In genomic region chr2:236408090-236408489, GRCh38 we compare ENCODE assay signal across 23 cellular contexts.
"Had no signal": no experiment of that assay in that cellular context is flagged by ENCODE, and none has a peak within 500 bp of the region (broad histone marks: within the 10 kb centered on the region; RNA-seq: fewer than 3 reads in every experiment).

No MANE protein-coding gene starts in this region.

- H3K27ac ChIP-seq: coronary artery, dorsolateral prefrontal cortex, esophagus muscularis mucosa, foreskin keratinocyte, gastroesophageal sphincter, heart left ventricle, hepatocyte, left lung, lower lobe of right lung had no signal

- H3K27me3 ChIP-seq: dorsolateral prefrontal cortex, esophagus muscularis mucosa, foreskin keratinocyte, gastroesophageal sphincter, hepatocyte, left lung had no signal

- H3K4me2 ChIP-seq: hepatocyte had no signal

- H3K4me3 ChIP-seq: coronary artery, dorsolateral prefrontal cortex, esophagus muscularis mucosa, gastroesophageal sphincter, heart left ventricle, hepatocyte, left lung, lower lobe of right lung, mucosa of descending colon had no signal

- H3K79me2 ChIP-seq: hepatocyte had no signal

- ATAC-seq: foreskin keratinocyte, gastroesophageal sphincter, heart left ventricle, left cardiac atrium, left lung, left ventricle myocardium superior, lower lobe of right lung, mucosa of descending colon had no signal

- H3K9me3 ChIP-seq: esophagus muscularis mucosa, lower lobe of right lung, mucosa of descending colon had no signal

- H2AFZ ChIP-seq: hepatocyte had no signal

- DNase-seq: dermis blood vessel endothelial cell; dorsolateral prefrontal cortex; effector CD4-positive, alpha-beta T cell; effector memory CD4-positive, alpha-beta T cell; foreskin keratinocyte; heart left ventricle; hypothalamus; immature natural killer cell; left cardiac atrium; left lung; left ventricle myocardium superior; lower lobe of right lung; mesenchymal stem cell; mucosa of descending colon; naive B cell had no signal

- FAIRE-seq: colon, endothelial cell of umbilical vein, frontal cortex, keratinocyte had no signal

- H3K4me1 ChIP-seq: esophagus muscularis mucosa, foreskin keratinocyte, gastroesophageal sphincter, heart left ventricle, left lung, lower lobe of right lung had no signal

- H3K36me3 ChIP-seq: esophagus muscularis mucosa, gastroesophageal sphincter, heart left ventricle, left lung, lower lobe of right lung had no signal
